8 cellular contexts compared by ENCODE assay signal in the genomic region with DNA sequence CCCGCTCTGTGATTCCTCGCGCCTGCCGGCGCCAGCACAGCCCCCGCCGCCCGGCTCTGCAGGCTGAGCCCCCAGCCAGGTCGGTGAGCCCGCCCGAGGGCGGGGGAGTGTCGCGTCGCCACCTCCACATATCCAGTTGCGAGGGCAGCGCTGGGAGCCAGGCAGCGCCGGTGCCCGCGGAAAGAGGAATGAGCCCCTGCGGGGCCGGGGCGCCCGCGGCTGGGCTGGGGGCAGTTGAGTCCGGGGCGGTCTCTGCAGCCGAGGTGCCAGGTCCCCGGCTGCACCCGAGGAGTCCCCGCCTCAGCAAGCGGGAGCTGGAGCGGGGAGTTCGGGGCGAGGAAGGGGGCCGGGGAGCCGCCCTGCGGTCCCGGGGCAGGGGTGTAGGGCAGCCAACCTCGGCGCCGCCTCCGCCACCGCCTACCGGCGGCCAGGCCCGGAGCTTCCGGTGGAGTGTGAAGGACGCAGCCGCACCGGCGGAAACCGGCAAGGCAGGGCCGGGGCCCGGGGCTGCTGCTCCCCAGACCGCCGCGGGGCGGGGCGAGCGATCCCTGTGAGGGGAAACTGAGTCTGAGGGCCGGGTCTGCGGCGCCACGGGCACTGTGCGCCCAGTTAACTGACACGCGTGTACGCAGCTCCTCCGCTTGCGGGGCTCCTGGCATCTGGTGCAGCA. TPM values are rescaled to one million over a fixed set of nuclear protein-coding genes. Genes with fewer than 3 reads are reported as not detected.
DNase-seq lines count a peak whose midpoint lies in the region; ATAC-seq and TF ChIP-seq lines count a peak whose summit lies in the region.

No MANE protein-coding gene starts in this region.

- H3K9me3 ChIP-seq in OCI-LY3 (ENCODE audit: insufficient read depth, low read length) (no peaks in the 10 kb centered on the region), vagina (no peaks in the 10 kb centered on the region)

- peak overlapping the region; percentile 98 for H3K9ac ChIP-seq in OCI-LY3 (ENCODE audit: low read length)

- H3K27ac ChIP-seq in OCI-LY3 (ENCODE audit: low read length) (peak overlapping the region; percentile 94), vagina (peak overlapping the region; percentile 82)

- peaks cover 15% of the 10 kb centered on the region for H3K36me3 ChIP-seq in OCI-LY3 (replicated peaks; ENCODE audit: low read depth, low read length)
- no peaks in the 10 kb centered on the region for H3K36me3 ChIP-seq in vagina

- H3K27me3 ChIP-seq in OCI-LY3 (ENCODE audit: low read depth, low read length): no peaks in the 10 kb centered on the region
- no peaks in the 10 kb centered on the region for H3K27me3 ChIP-seq in vagina

- ATAC-seq in HG03097 (IDR thresholded peaks at IDR 0.05; ENCODE audit: low FRiP score, unreplicated experiment): peak; percentile 38

- peak in 1 of 2 donors; percentile 38 for TF ChIP-seq POLR2A in vagina (IDR thresholded peaks at IDR 0.05)

- intact Hi-C loops in vagina (cut with DNase I): no loop called here

- H4K20me1 ChIP-seq in OCI-LY3 (ENCODE audit: insufficient read depth, low read length): no peaks in the 10 kb centered on the region

- peak overlapping the region; percentile 95 for H3K4me2 ChIP-seq in OCI-LY3 (ENCODE audit: low read length)

- H3K4me1 ChIP-seq in OCI-LY3 (ENCODE audit: low read length): peaks cover 89% of the 10 kb centered on the region
- peaks cover 36% of the 10 kb centered on the region for H3K4me1 ChIP-seq in vagina

- H2AFZ ChIP-seq in OCI-LY3 (ENCODE audit: low read depth, low read length): no peak overlapping the region

- DNase-seq in SKM-1 (lab: John Stamatoyannopoulos, UW; ENCODE audit: unreplicated experiment) (peak; percentile 9), SKM-1 treated with dmso at 0.1 percent for 144 hours (lab: John Stamatoyannopoulos, UW; ENCODE audit: unreplicated experiment) (no peak), glomerular visceral epithelial cell (ENCODE audit: extremely low spot score) (peak; percentile 54), occipital lobe (lab: John Stamatoyannopoulos, UW) (peak; percentile 43), vagina (ENCODE audit: extremely low spot score in 2 of 2) (no peak)
- peak; percentile 76 for DNase-seq in activated naive CD4-positive, alpha-beta T cell treated with Interleukin-2 at 50 U/mL for 16 hours

- peak; percentile 13; the same call in 1 of the 2 replicates for TF ChIP-seq CTCF in OCI-LY3 (IDR thresholded peaks at IDR 0.05; ENCODE audit: low read depth, low read length)
- TF ChIP-seq CTCF in vagina (IDR thresholded peaks at IDR 0.05): peak in 1 of 3 experiments; percentile 17

- H3K4me3 ChIP-seq in OCI-LY3 (ENCODE audit: low read length) (peak overlapping the region; percentile 85), vagina (peak overlapping the region; percentile 59 to 89)

- H3K79me2 ChIP-seq in OCI-LY3 (ENCODE audit: low read length): peaks cover 66% of the 10 kb centered on the region

RNA-seq across cellular contexts. Expression of gene TRAF1, which starts 2.3 kb away (rescaled TPM):
- total RNA-seq in occipital lobe (2.5 TPM), vagina (6.9 TPM)

RNA-seq across cellular contexts. Expression of gene PHF19, which starts 51.9 kb away (rescaled TPM):
- total RNA-seq in occipital lobe: 4.1 TPM
- total RNA-seq in vagina: 44.9 TPM

Comparison
In these comparisons a context has a peak if more than half of its experiments do, and no peak if none do; other contexts are left out.
1. DNase-seq: peak in SKM-1 (single experiment), activated naive CD4-positive, alpha-beta T cell treated with Interleukin-2 at 50 U/mL for 16 hours (single experiment), glomerular visceral epithelial cell (single experiment) and occipital lobe (single experiment); none in SKM-1 treated with dmso at 0.1 percent for 144 hours (single experiment) and vagina (0 of 2).